Comparison of ENCODE assay signal across 23 cellular contexts in the genomic region with DNA sequence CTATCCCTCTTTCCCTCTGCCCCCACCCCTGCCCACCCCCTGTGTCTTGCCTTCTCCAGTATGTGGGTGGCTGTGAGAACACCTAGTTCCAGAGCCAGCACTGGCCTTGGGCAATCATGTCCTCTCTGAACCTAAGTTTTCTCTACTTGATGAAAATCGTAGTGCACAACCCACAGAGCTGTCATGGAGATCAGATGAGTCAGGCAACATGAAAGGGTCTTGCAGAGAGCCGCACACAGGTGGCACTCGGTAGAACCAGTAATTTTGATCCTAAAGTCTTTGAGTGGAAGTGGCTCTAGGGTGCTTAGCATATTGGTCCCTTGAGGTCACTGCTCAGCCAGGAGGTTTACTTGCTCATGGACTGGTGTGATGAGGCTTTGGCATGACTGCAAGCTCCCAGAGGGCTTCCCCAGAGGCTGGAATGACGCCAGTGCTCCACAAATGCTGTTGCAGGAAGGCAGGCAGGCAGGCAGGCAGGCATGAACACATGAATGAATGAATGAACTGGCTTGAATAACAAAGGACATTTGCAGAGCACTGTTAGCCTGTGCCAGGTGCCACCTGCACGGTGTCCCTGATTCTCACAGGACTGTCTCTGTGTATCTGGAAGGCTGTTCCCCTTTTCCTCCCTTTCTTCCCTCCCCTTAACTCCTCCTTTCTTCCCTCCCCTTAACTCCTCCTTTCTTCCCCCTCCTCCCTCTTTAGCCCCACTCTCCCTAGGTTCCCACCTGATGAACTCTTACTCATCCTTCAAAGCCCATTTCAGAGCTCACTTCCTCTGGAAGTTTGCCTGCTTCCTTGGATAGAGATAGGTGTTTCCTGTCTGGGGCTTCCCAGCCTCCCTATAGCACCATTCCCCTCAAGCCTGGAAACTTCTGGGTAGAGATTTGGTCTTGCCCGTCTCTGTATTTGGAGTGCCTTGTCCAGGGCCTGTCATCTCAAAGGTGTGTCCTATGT.
"Had no signal": no experiment of that assay in that cellular context is flagged by ENCODE, and none has a peak within 500 bp of the region (broad histone marks: within the 10 kb centered on the region; RNA-seq: fewer than 3 reads in every experiment).

No MANE protein-coding gene starts in this region.

- H3K9me3 Mint-ChIP-seq: natural killer cell treated with Interleukin-12 subunit alpha and Interleukin-12 subunit beta and Interleukin-15 and Interleukin-18, amount 100 ng/mL, for 72 hours had no signal

- H3K4me1 Mint-ChIP-seq: stimulated activated memory B cell treated with anti-CD40 and anti-IgM and Interleukin-4, amounts not matched to agents 10 μg/mL and 1 μg/mL and 100 μg/mL, for 72 hours had no signal

- ATAC-seq: gastroesophageal sphincter; left lobe of liver; natural killer cell treated with Interleukin-12 subunit alpha and Interleukin-12 subunit beta and Interleukin-15 and Interleukin-18, amount 100 ng/mL, for 72 hours; right lobe of liver; stimulated activated memory B cell treated with anti-CD40 and anti-IgM and Interleukin-4, amounts not matched to agents 10 μg/mL and 1 μg/mL and 100 μg/mL, for 72 hours had no signal

- H3K27me3 ChIP-seq: gastroesophageal sphincter, neural progenitor cell, right lobe of liver, upper lobe of left lung, uterus had no signal

- H3K79me2 ChIP-seq: parathyroid adenoma had no signal

- H3K9me3 ChIP-seq: gastroesophageal sphincter, prostate gland, right lobe of liver, tibial artery, upper lobe of left lung, uterus had no signal

- H3K27ac Mint-ChIP-seq: natural killer cell treated with Interleukin-12 subunit alpha and Interleukin-12 subunit beta and Interleukin-15 and Interleukin-18, amount 100 ng/mL, for 72 hours; neural progenitor cell; stimulated activated memory B cell treated with anti-CD40 and anti-IgM and Interleukin-4, amounts not matched to agents 10 μg/mL and 1 μg/mL and 100 μg/mL, for 72 hours; stimulated activated naive CD8-positive, alpha-beta T cell treated with anti-CD3 and anti-CD28 coated beads, Interleukin-15, Interleukin-2, amounts not matched to agents 100 ng/mL and 50 ng/mL, for 24 hours had no signal

- H3K4me2 ChIP-seq: neural progenitor cell had no signal

- H3K36me3 Mint-ChIP-seq: natural killer cell treated with Interleukin-12 subunit alpha and Interleukin-12 subunit beta and Interleukin-15 and Interleukin-18, amount 100 ng/mL, for 72 hours; neural progenitor cell; stimulated activated memory B cell treated with anti-CD40 and anti-IgM and Interleukin-4, amounts not matched to agents 10 μg/mL and 1 μg/mL and 100 μg/mL, for 72 hours had no signal

- H3K4me3 ChIP-seq: esophagus muscularis mucosa, gastroesophageal sphincter, neural progenitor cell, prostate gland, right lobe of liver, tibial artery, upper lobe of left lung, uterus had no signal

- H3K36me3 ChIP-seq: esophagus muscularis mucosa, gastroesophageal sphincter, neural progenitor cell, prostate gland, right lobe of liver, tibial artery, upper lobe of left lung, uterus had no signal

- H3K9ac ChIP-seq: neural progenitor cell, parathyroid adenoma had no signal

- H2AFZ ChIP-seq: neural progenitor cell, parathyroid adenoma had no signal

- DNase-seq: effector memory CD4-positive, alpha-beta T cell; foreskin fibroblast; glutamatergic neuron; islet precursor cell; mammary epithelial cell; occipital lobe; right lobe of liver; stimulated activated CD4-positive, alpha-beta T cell treated with anti-CD3 and anti-CD28 coated beads, Interleukin-15, amount 100 ng/mL, for 24 hours; stimulated activated CD4-positive, alpha-beta T cell treated with anti-CD3 and anti-CD28 coated beads, Interleukin-1b, Interleukin-23, amount 100 ng/mL, for 48 hours; stimulated activated CD4-positive, alpha-beta T cell treated with anti-CD3 and anti-CD28 coated beads, Interleukin-4, amount 100 ng/mL, for 24 hours; tibial artery; upper lobe of left lung; uterus had no signal

- H3K4me1 ChIP-seq: esophagus muscularis mucosa, gastroesophageal sphincter, parathyroid adenoma, prostate gland, right lobe of liver, tibial artery, upper lobe of left lung, uterus had no signal

- H3K27ac ChIP-seq: epithelial cell of prostate, esophagus muscularis mucosa, gastroesophageal sphincter, neural progenitor cell, parathyroid adenoma, prostate gland, right lobe of liver, tibial artery, upper lobe of left lung, uterus had no signal

- H3K4me3 Mint-ChIP-seq: natural killer cell treated with Interleukin-12 subunit alpha and Interleukin-12 subunit beta and Interleukin-15 and Interleukin-18, amount 100 ng/mL, for 72 hours; neural progenitor cell; stimulated activated memory B cell treated with anti-CD40 and anti-IgM and Interleukin-4, amounts not matched to agents 10 μg/mL and 1 μg/mL and 100 μg/mL, for 72 hours; stimulated activated naive CD8-positive, alpha-beta T cell treated with anti-CD3 and anti-CD28 coated beads, Interleukin-15, Interleukin-2, amounts not matched to agents 100 ng/mL and 50 ng/mL, for 24 hours had no signal
